10 cellular contexts compared by ENCODE assay signal in the genomic region with DNA sequence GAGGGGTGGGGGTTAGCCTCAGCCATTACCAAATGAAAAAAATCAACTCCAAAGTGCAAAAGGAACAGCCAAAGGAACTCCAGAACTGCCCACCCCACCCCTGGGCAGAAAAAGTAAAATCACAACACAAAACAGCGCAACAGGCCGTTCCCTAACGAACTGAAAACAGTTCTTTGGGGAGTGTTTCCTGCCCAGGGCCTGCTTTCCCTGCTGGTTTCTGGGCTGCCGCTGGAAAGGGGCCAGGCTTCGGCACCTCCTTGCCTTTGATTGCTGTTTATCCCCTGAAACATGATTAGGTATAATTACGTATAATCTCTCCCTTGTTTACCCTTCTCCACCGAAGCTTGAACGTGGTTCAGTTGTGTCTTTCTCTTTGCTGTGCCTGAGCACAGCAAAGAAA. TPM values are rescaled to one million over a fixed set of nuclear protein-coding genes. Genes with fewer than 3 reads are reported as not detected.
DNase-seq lines count a peak whose midpoint lies in the region; ATAC-seq and TF ChIP-seq lines count a peak whose summit lies in the region.
"Had no signal": no experiment of that assay in that cellular context is flagged by ENCODE, and none has a peak within 500 bp of the region (broad histone marks: within the 10 kb centered on the region; RNA-seq: fewer than 3 reads in every experiment).

No MANE protein-coding gene starts in this region.

- H3K4me1 ChIP-seq in ascending aorta = peaks cover 6 to 31% of the 10 kb centered on the region in 2 donors
- peaks cover 11% of the 10 kb centered on the region for H3K4me1 ChIP-seq in lower lobe of right lung
- peaks cover 5 to 59% (median 30%) of the 10 kb centered on the region in 4 donors for H3K4me1 ChIP-seq in transverse colon
- H3K4me1 ChIP-seq in spleen = no peaks in the 10 kb centered on the region

- TF ChIP-seq EP300 in transverse colon (IDR thresholded peaks at IDR 0.05; ENCODE audit: low read depth) = no peak

- H3K36me3 ChIP-seq in ascending aorta (no peaks in the 10 kb centered on the region), lower lobe of right lung (no peaks in the 10 kb centered on the region), transverse colon (no peaks in the 10 kb centered on the region), spleen (no peaks in the 10 kb centered on the region)
- H3K36me3 ChIP-seq: MG63 had no signal

- no peak for TF ChIP-seq CTCF in ascending aorta (IDR thresholded peaks at IDR 0.05)
- no peak for TF ChIP-seq CTCF in lower lobe of right lung (IDR thresholded peaks at IDR 0.05)
- no peak for TF ChIP-seq CTCF in transverse colon (IDR thresholded peaks at IDR 0.05)
- TF ChIP-seq CTCF in spleen (IDR thresholded peaks at IDR 0.05 in 8 of 11, conservative IDR thresholded peaks at IDR 0.05 in 3 of 11) = no peak

- whole genome bisulfite sequencing in transverse colon (ENCODE audit: low coverage in 1 of 2), 2 donors = 29 to 37% methylated on average over 7 to 8 of the region's 8 CpGs
- WGBS in spleen, 5 donors = 40 to 53% (median 47%) methylated on average over 8 of the region's 8 CpGs

- peak overlapping the region in 1 of 2 donors; percentile 40 for H3K4me3 ChIP-seq in ascending aorta
- no peak overlapping the region for H3K4me3 ChIP-seq in lower lobe of right lung
- no peak overlapping the region for H3K4me3 ChIP-seq in transverse colon
- H3K4me3 ChIP-seq in spleen = no peak overlapping the region
- H3K4me3 ChIP-seq: MG63, SK-N-MC had no signal

- H3K27ac ChIP-seq in ascending aorta (peak overlapping the region; percentile 76 to 81), lower lobe of right lung (peak overlapping the region; percentile 9), transverse colon (peak overlapping the region; percentile 59 to 78 (median 70)), spleen (peak overlapping the region in 1 of 8 donors; percentile 9)
- H3K27ac ChIP-seq: SK-N-MC had no signal

- ATAC-seq in Right ventricle myocardium inferior (peak; percentile 29), left ventricle myocardium superior (no peak), lower lobe of right lung (no peak), GM21619 (IDR thresholded peaks at IDR 0.05; ENCODE audit: unreplicated experiment) (no peak)

- TF ChIP-seq POLR2A in transverse colon (IDR thresholded peaks at IDR 0.05) (no peak), spleen (IDR thresholded peaks at IDR 0.05) (no peak)

- H3K9me3 ChIP-seq in ascending aorta = no peaks in the 10 kb centered on the region
- no peaks in the 10 kb centered on the region for H3K9me3 ChIP-seq in lower lobe of right lung
- no peaks in the 10 kb centered on the region for H3K9me3 ChIP-seq in transverse colon
- no peaks in the 10 kb centered on the region for H3K9me3 ChIP-seq in spleen
- H3K9me3 ChIP-seq: MG63 had no signal

- no peak for DNase-seq in Right ventricle myocardium inferior (ENCODE audit: missing footprints)
- no peak for DNase-seq in left ventricle myocardium superior
- DNase-seq in ascending aorta (ENCODE audit: low spot score in 2 of 2) = no peak
- no peak for DNase-seq in lower lobe of right lung
- peak; percentile 81 for DNase-seq in transverse colon
- no peak for DNase-seq in AML-193 (lab: John Stamatoyannopoulos, UW)
- DNase-seq in spleen = no peak
- DNase-seq: MG63 had no signal

- intact Hi-C loops in Right ventricle myocardium inferior (cut with DNase I) (no loop called here), left ventricle myocardium superior (cut with micrococcal nuclease) (no loop called here), ascending aorta (cut with DNase I) (no loop called here), lower lobe of right lung (cut with DNase I) (no loop called here), transverse colon (cut with DNase I; ENCODE audit: low total_unique reads) (no loop called here), spleen (cut with DNase I; ENCODE audit: low total_unique reads) (no loop called here)

- in situ Hi-C loops in transverse colon (cut with MboI; ENCODE audit: low pct_ligation_motif_present in 1 of 4, low pct_unique_long_range_greater_than_20kb in 1 of 4, low sequenced_read_pairs in 3 of 4) = no loop called here

- H3K27me3 ChIP-seq in ascending aorta (no peaks in the 10 kb centered on the region), lower lobe of right lung (ENCODE audit: low read depth) (no peaks in the 10 kb centered on the region), transverse colon (no peaks in the 10 kb centered on the region), spleen (replicated peaks in 1 of 7) (peaks cover 0 to 21% (median 0%) of the 10 kb centered on the region in 7 donors)
- H3K27me3 ChIP-seq: MG63 had no signal

RNA-seq across cellular contexts. Expression of gene NEO1, which starts 57.5 kb away (rescaled TPM):
- 13.4 TPM for total RNA-seq in Right ventricle myocardium inferior
- 14.4 TPM for total RNA-seq in left ventricle myocardium superior
- total RNA-seq in ascending aorta = 21.8 TPM
- 37.8 TPM for total RNA-seq in lower lobe of right lung
- total RNA-seq in transverse colon = 100 to 1,000 TPM; 100 to 188 (median 135) TPM
- 10 to 100 TPM in 6 of 7 donors, 1 to 10 TPM in 1; 8.6 to 14.3 (median 12.6) TPM for total RNA-seq in spleen
- polyA plus RNA-seq in spleen = 1 to 10 TPM; 1.4 to 3.4 (median 1.6) TPM
